Comparison of ENCODE assay signal across 9 cellular contexts in the genomic region with DNA sequence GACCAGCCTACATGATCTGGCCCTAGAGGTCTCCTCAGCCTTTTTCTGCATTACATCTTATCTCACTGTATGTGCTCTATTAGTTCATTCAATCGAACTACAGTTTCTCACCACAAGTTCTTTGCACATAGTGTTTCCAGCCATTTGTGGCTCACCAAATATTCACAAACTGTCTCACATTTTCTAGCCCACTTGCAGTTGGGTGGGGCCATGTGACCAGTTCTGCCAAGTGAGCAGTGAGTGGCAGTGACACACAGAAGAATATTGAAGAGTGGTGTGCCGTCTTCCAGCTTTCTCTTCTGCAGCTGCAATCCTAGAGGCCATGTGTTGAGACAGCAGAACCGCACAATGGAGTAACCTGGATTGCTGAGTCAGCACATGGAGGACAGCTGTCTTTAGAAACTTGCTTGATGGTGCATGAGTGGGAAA.
A peak's percentile ranks its signal among the peaks of the same experiment; 100 is the strongest.
DNase-seq lines count a peak whose midpoint lies in the region; ATAC-seq, FAIRE-seq and TF ChIP-seq lines count a peak whose summit lies in the region.
"Had no signal": no experiment of that assay in that cellular context is flagged by ENCODE, and none has a peak within 500 bp of the region (broad histone marks: within the 10 kb centered on the region; RNA-seq: fewer than 3 reads in every experiment).

No MANE protein-coding gene starts in this region.

- H3F3A ChIP-seq in GM23338 (replicated peaks; ENCODE audit: low read depth), result peaks cover 12% of the 10 kb centered on the region; the same call in 1 of the 2 replicates

- no peaks in the 10 kb centered on the region for H3K36me3 ChIP-seq in GM23338 (ENCODE audit: insufficient read depth)
- H3K36me3 ChIP-seq: uterus had no signal

- no peaks in the 10 kb centered on the region for H3K79me2 ChIP-seq in GM23338 (replicated peaks; ENCODE audit: insufficient read depth)

- H3K4me1 ChIP-seq in GM23338 (ENCODE audit: insufficient read depth), result peaks cover 68% of the 10 kb centered on the region
- H3K4me1 ChIP-seq: uterus had no signal

- H4K20me1 ChIP-seq in GM23338 (replicated peaks; ENCODE audit: insufficient read depth), result no peaks in the 10 kb centered on the region

- no peak for TF ChIP-seq CTCF in GM12865 (IDR thresholded peaks at IDR 0.05; ENCODE audit: insufficient read depth, low read depth, low read length, missing control alignments)
- no peak for TF ChIP-seq CTCF in GM23338 (conservative IDR thresholded peaks at IDR 0.05; ENCODE audit: low read depth in 2 of 2)
- TF ChIP-seq CTCF in progenitor cell of endocrine pancreas (IDR thresholded peaks at IDR 0.05; ENCODE audit: unreplicated experiment), result no peak

- no peaks in the 10 kb centered on the region; the same call in 2 of the 3 replicates for H3K9me3 Mint-ChIP-seq in GM23338
- H3K9me3 Mint-ChIP-seq in activated CD4-positive, alpha-beta memory T cell treated with anti-CD3 and anti-CD28 coated beads, Interleukin-2, amount 10 ng/mL, durations not matched to agents 7 days and 5 days, result no peaks in the 10 kb centered on the region
- no peaks in the 10 kb centered on the region for H3K9me3 Mint-ChIP-seq in progenitor cell of endocrine pancreas (ENCODE audit: low read depth)

- H3K27ac Mint-ChIP-seq in GM23338 (peak overlapping the region; percentile 7), progenitor cell of endocrine pancreas (no peak overlapping the region)
- no peak overlapping the region for H3K27ac Mint-ChIP-seq in activated CD4-positive, alpha-beta memory T cell treated with anti-CD3 and anti-CD28 coated beads, Interleukin-2, amount 10 ng/mL, durations not matched to agents 7 days and 5 days

- no peak for ATAC-seq in GM23338

- H3K27me3 ChIP-seq in GM23338 (ENCODE audit: insufficient read depth), result no peaks in the 10 kb centered on the region
- H3K27me3 ChIP-seq: uterus had no signal

- H2AFZ ChIP-seq in GM23338, result peak overlapping the region; percentile 48; the same call in 1 of the 2 replicates

- 0 out of 2 replicates have a peak overlapping the region, but pooled peaks have one; percentile 47 for H3K4me2 ChIP-seq in GM23338

- H3K27me3 Mint-ChIP-seq in GM23338 (ENCODE audit: insufficient read depth, low read depth, poor library complexity) (peaks cover 7% of the 10 kb centered on the region), progenitor cell of endocrine pancreas (no peaks in the 10 kb centered on the region)
- no peaks in the 10 kb centered on the region for H3K27me3 Mint-ChIP-seq in activated CD4-positive, alpha-beta memory T cell treated with anti-CD3 and anti-CD28 coated beads, Interleukin-2, amount 10 ng/mL, durations not matched to agents 7 days and 5 days

- FAIRE-seq in frontal cortex (lab: Jason Lieb, UNC), result no peak
- FAIRE-seq: G401.6 had no signal

- H3K4me1 Mint-ChIP-seq in GM23338, result peaks cover 55% of the 10 kb centered on the region
- H3K4me1 Mint-ChIP-seq in activated CD4-positive, alpha-beta memory T cell treated with anti-CD3 and anti-CD28 coated beads, Interleukin-2, amount 10 ng/mL, durations not matched to agents 7 days and 5 days, result peaks cover 22% of the 10 kb centered on the region
- H3K4me1 Mint-ChIP-seq in progenitor cell of endocrine pancreas (ENCODE audit: low read depth), result peaks cover 30% of the 10 kb centered on the region

- H3K36me3 Mint-ChIP-seq in GM23338 (ENCODE audit: low read depth) (no peaks in the 10 kb centered on the region), progenitor cell of endocrine pancreas (ENCODE audit: insufficient read depth) (no peaks in the 10 kb centered on the region)
- no peaks in the 10 kb centered on the region for H3K36me3 Mint-ChIP-seq in activated CD4-positive, alpha-beta memory T cell treated with anti-CD3 and anti-CD28 coated beads, Interleukin-2, amount 10 ng/mL, durations not matched to agents 7 days and 5 days (ENCODE audit: low read depth)

- POLR2A ChIA-PET in activated CD4-positive, alpha-beta memory T cell treated with anti-CD3 and anti-CD28 coated beads, Interleukin-2, amount 10 ng/mL, durations not matched to agents 7 days and 5 days (lab: Charles Lee), result interaction anchor here (0.6 kb wide), 1 partner anchor 760 kb away, joined by 3 read pairs; no protein-coding TSS in a partner anchor

- DNase-seq in GM12865 (ENCODE audit: low read depth), result peak; percentile 46
- DNase-seq in GM23338 (ENCODE audit: low spot score), result no peak
- peak; percentile 24 for DNase-seq in activated CD4-positive, alpha-beta memory T cell treated with anti-CD3 and anti-CD28 coated beads, Interleukin-2, amount 10 ng/mL, durations not matched to agents 7 days and 5 days
- peak; percentile 18 for DNase-seq in retina
- DNase-seq in frontal cortex (ENCODE audit: low spot score in 2 of 2), result no peak
- no peak for DNase-seq in progenitor cell of endocrine pancreas (ENCODE audit: low spot score, unreplicated experiment)
- DNase-seq in HuH-7.5 (ENCODE audit: low spot score), result no peak
- DNase-seq: uterus had no signal

- 0 out of 2 replicates have a peak overlapping the region, but pooled peaks have one; percentile 95 for H3K27ac ChIP-seq in GM23338 (ENCODE audit: low read depth)
- H3K27ac ChIP-seq: uterus had no signal

- H3K4me3 ChIP-seq in GM12865 (ENCODE audit: low read depth, low read length), result no peak overlapping the region
- no peak overlapping the region for H3K4me3 ChIP-seq in GM23338
- H3K4me3 ChIP-seq: uterus had no signal

- H3K9me2 ChIP-seq in GM23338 (ENCODE audit: insufficient read depth), result peaks cover 17% of the 10 kb centered on the region; the same call in 1 of the 2 replicates

- no peak overlapping the region for H3K4me3 Mint-ChIP-seq in GM23338
- no peak overlapping the region for H3K4me3 Mint-ChIP-seq in activated CD4-positive, alpha-beta memory T cell treated with anti-CD3 and anti-CD28 coated beads, Interleukin-2, amount 10 ng/mL, durations not matched to agents 7 days and 5 days
- no peak overlapping the region for H3K4me3 Mint-ChIP-seq in progenitor cell of endocrine pancreas (ENCODE audit: low read depth)

- CTCF ChIA-PET in activated CD4-positive, alpha-beta memory T cell treated with anti-CD3 and anti-CD28 coated beads, Interleukin-2, amount 10 ng/mL, durations not matched to agents 7 days and 5 days (lab: Charles Lee), result interaction anchor here (1.4 kb wide), 1 partner anchor 41 kb away, joined by 5 read pairs; no protein-coding TSS in a partner anchor

TF ChIP-seq in GM23338, 12 proteins besides CTCF, POLR2A, EP300 and RAD21:
- TF ChIP-seq EZH2phosphoT487 (IDR thresholded peaks at IDR 0.05; ENCODE audit: unreplicated experiment) (no peak), EZH2 (IDR thresholded peaks at IDR 0.05; ENCODE audit: low read depth, unreplicated experiment) (no peak), POLR2AphosphoS5 (IDR thresholded peaks at IDR 0.05; ENCODE audit: low read depth) (no peak)
- TF ChIP-seq, protein P1, sequence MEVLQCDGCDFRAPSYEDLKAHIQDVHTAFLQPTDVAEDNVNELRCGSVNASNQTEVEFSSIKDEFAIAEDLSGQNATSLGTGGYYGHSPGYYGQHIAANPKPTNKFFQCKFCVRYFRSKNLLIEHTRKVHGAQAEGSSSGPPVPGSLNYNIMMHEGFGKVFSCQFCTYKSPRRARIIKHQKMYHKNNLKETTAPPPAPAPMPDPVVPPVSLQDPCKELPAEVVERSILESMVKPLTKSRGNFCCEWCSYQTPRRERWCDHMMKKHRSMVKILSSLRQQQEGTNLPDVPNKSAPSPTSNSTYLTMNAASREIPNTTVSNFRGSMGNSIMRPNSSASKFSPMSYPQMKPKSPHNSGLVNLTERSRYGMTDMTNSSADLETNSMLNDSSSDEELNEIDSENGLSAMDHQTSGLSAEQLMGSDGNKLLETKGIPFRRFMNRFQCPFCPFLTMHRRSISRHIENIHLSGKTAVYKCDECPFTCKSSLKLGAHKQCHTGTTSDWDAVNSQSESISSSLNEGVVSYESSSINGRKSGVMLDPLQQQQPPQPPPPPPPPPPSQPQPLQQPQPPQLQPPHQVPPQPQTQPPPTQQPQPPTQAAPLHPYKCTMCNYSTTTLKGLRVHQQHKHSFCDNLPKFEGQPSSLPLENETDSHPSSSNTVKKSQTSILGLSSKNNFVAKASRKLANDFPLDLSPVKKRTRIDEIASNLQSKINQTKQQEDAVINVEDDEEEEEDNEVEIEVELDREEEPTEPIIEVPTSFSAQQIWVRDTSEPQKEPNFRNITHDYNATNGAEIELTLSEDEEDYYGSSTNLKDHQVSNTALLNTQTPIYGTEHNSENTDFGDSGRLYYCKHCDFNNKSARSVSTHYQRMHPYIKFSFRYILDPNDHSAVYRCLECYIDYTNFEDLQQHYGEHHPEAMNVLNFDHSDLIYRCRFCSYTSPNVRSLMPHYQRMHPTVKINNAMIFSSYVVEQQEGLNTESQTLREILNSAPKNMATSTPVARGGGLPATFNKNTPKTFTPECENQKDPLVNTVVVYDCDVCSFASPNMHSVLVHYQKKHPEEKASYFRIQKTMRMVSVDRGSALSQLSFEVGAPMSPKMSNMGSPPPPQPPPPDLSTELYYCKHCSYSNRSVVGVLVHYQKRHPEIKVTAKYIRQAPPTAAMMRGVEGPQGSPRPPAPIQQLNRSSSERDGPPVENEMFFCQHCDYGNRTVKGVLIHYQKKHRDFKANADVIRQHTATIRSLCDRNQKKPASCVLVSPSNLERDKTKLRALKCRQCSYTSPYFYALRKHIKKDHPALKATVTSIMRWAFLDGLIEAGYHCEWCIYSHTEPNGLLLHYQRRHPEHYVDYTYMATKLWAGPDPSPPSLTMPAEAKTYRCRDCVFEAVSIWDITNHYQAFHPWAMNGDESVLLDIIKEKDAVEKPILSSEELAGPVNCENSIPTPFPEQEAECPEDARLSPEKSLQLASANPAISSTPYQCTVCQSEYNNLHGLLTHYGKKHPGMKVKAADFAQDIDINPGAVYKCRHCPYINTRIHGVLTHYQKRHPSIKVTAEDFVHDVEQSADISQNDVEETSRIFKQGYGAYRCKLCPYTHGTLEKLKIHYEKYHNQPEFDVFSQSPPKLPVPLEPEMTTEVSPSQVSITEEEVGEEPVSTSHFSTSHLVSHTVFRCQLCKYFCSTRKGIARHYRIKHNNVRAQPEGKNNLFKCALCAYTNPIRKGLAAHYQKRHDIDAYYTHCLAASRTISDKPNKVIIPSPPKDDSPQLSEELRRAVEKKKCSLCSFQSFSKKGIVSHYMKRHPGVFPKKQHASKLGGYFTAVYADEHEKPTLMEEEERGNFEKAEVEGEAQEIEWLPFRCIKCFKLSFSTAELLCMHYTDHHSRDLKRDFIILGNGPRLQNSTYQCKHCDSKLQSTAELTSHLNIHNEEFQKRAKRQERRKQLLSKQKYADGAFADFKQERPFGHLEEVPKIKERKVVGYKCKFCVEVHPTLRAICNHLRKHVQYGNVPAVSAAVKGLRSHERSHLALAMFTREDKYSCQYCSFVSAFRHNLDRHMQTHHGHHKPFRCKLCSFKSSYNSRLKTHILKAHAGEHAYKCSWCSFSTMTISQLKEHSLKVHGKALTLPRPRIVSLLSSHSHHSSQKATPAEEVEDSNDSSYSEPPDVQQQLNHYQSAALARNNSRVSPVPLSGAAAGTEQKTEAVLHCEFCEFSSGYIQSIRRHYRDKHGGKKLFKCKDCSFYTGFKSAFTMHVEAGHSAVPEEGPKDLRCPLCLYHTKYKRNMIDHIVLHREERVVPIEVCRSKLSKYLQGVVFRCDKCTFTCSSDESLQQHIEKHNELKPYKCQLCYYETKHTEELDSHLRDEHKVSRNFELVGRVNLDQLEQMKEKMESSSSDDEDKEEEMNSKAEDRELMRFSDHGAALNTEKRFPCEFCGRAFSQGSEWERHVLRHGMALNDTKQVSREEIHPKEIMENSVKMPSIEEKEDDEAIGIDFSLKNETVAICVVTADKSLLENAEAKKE (CRISPR knock-in tag; IDR thresholded peaks at IDR 0.05), result no peak

Comparison
In these comparisons a context has a peak if more than half of its experiments do, and no peak if none do; other contexts are left out.
1. DNase-seq: peak in GM12865 (single experiment), activated CD4-positive, alpha-beta memory T cell treated with anti-CD3 and anti-CD28 coated beads, Interleukin-2, amount 10 ng/mL, durations not matched to agents 7 days and 5 days (single experiment) and retina (single experiment); none in GM23338 (single experiment), frontal cortex (0 of 2), progenitor cell of endocrine pancreas (single experiment) and HuH-7.5 (single experiment).